In genomic region chrX:151081016-151081415, GRCh38 we compare ENCODE assay signal across 23 cellular contexts.
DNase-seq lines count a peak whose midpoint lies in the region; ATAC-seq and TF ChIP-seq lines count a peak whose summit lies in the region.
"Had no signal": no experiment of that assay in that cellular context is flagged by ENCODE, and none has a peak within 500 bp of the region (broad histone marks: within the 10 kb centered on the region; RNA-seq: fewer than 3 reads in every experiment).

No MANE protein-coding gene starts in this region.

- H3K27ac Mint-ChIP-seq in nephron progenitor cell, result no peak overlapping the region
- H3K27ac Mint-ChIP-seq: CD8-positive, alpha-beta memory T cell; HFFc6 had no signal

- ATAC-seq in GM19397 (IDR thresholded peaks at IDR 0.05; ENCODE audit: unreplicated experiment), result no peak
- ATAC-seq: PC-3 had no signal

- H3K9me3 Mint-ChIP-seq in nephron progenitor cell, result peaks cover 37% of the 10 kb centered on the region
- H3K9me3 Mint-ChIP-seq: CD8-positive, alpha-beta memory T cell; HFFc6 had no signal

- H3K27me3 Mint-ChIP-seq in nephron progenitor cell (ENCODE audit: low read depth, poor library complexity), result peaks cover 4% of the 10 kb centered on the region

- peaks cover 15% of the 10 kb centered on the region for H3K4me1 Mint-ChIP-seq in nephron progenitor cell

- H3K36me3 Mint-ChIP-seq in nephron progenitor cell (ENCODE audit: low read depth), result no peaks in the 10 kb centered on the region
- H3K36me3 Mint-ChIP-seq: CD14-positive monocyte; CD8-positive, alpha-beta memory T cell had no signal

- DNase-seq in NCI-H510A treated with DMSO at 0.1 percent for 48 hours (lab: John Stamatoyannopoulos, UW) (peak; percentile 3), NCI-H510A (lab: John Stamatoyannopoulos, UW) (no peak), iPS-NIHi11 (ENCODE audit: low spot score) (peak; percentile 21), nephron progenitor cell (peak; percentile 30), NCI-H2107 treated with DMSO at 0.1 percent for 48 hours (lab: John Stamatoyannopoulos, UW; ENCODE audit: unreplicated experiment) (no peak), kidney tubule cell (ENCODE audit: low spot score) (no peak)
- DNase-seq: ACHN; BE2C; CD8-positive, alpha-beta memory T cell; DMS 273 treated with DMSO at 0.1 percent for 48 hours; DMS79 treated with DMSO at 0.1 percent for 48 hours; GM23248; HFFc6; IMR-90; KG1; MG63; NCI-H2029; NCI-H226; NCI-H524 treated with DMSO at 0.1 percent for 48 hours; NCI-H774; PC-3 had no signal

- peak overlapping the region; percentile 78 for H3K4me3 Mint-ChIP-seq in nephron progenitor cell
- H3K4me3 Mint-ChIP-seq: CD8-positive, alpha-beta memory T cell; HFFc6 had no signal

- no peak for TF ChIP-seq CTCF in nephron progenitor cell (IDR thresholded peaks at IDR 0.05)

Comparison
In these comparisons a context has a peak if more than half of its experiments do, and no peak if none do; other contexts are left out.
1. DNase-seq: peak in NCI-H510A treated with DMSO at 0.1 percent for 48 hours (single experiment), iPS-NIHi11 (single experiment) and nephron progenitor cell (single experiment); none in NCI-H510A (single experiment), NCI-H2107 treated with DMSO at 0.1 percent for 48 hours (single experiment) and kidney tubule cell (single experiment).